In genomic region chr7:97117372-97118188, GRCh38 we compare ENCODE assay signal across 8 cellular contexts. TPM values are rescaled to one million over a fixed set of nuclear protein-coding genes. Genes with fewer than 3 reads are reported as not detected.
DNase-seq lines count a peak whose midpoint lies in the region; ATAC-seq and TF ChIP-seq lines count a peak whose summit lies in the region.

SDHAF3 (plus strand) TSS chr7:97117698; CDS start chr7:97117724, 26 bp downstream.

- H3K36me3 Mint-ChIP-seq in activated T-cell treated with anti-CD3 and anti-CD28 coated beads, Interleukin-2, amount 50 U/mL, for 24 hours (ENCODE audit: low read depth), result peaks cover 32% of the 10 kb centered on the region

- H3K9me3 ChIP-seq in esophagus (ENCODE audit: control insufficient read depth in 2 of 2, insufficient read depth in 1 of 2, low read depth in 1 of 2, low read length in 1 of 2), result no peaks in the 10 kb centered on the region
- H3K9me3 ChIP-seq in muscle layer of colon (ENCODE audit: low read length), result no peaks in the 10 kb centered on the region

- H3K27ac Mint-ChIP-seq in activated T-cell treated with anti-CD3 and anti-CD28 coated beads, Interleukin-2, amount 50 U/mL, for 24 hours, result peak within 1 kb of the TSS; percentile 97

- H3K4me3 Mint-ChIP-seq in activated T-cell treated with anti-CD3 and anti-CD28 coated beads, Interleukin-2, amount 50 U/mL, for 24 hours, result peak within 1 kb of the TSS; percentile 94

- H3K27me3 Mint-ChIP-seq in activated T-cell treated with anti-CD3 and anti-CD28 coated beads, Interleukin-2, amount 50 U/mL, for 24 hours, result no peaks in the 10 kb centered on the region

- peak within 1 kb of the TSS; percentile 67 for H3K9ac ChIP-seq in muscle layer of colon (ENCODE audit: low read length)

- H3K4me1 ChIP-seq in esophagus (ENCODE audit: control insufficient read depth in 2 of 2, insufficient read depth in 2 of 2, low read length in 1 of 2), result no peaks in the 10 kb centered on the region
- H3K4me1 ChIP-seq in muscle layer of colon (ENCODE audit: insufficient read depth, low read length), result peaks cover 19% of the 10 kb centered on the region

- H3K9me3 Mint-ChIP-seq in activated T-cell treated with anti-CD3 and anti-CD28 coated beads, Interleukin-2, amount 50 U/mL, for 24 hours, result peaks cover 6% of the 10 kb centered on the region

- H3K4me3 ChIP-seq in esophagus (ENCODE audit: low read depth in 1 of 2, low read length in 2 of 2), result peak within 1 kb of the TSS; percentile 62 to 78
- peak within 1 kb of the TSS; percentile 51 to 91 for H3K4me3 ChIP-seq in muscle layer of colon (ENCODE audit: low read depth in 1 of 2, low read length in 2 of 2)

- DNase-seq in DMS79 (lab: John Stamatoyannopoulos, UW) (peak; percentile 94), KBM-7 (peak; percentile 98)
- peak; percentile 99 for DNase-seq in activated T-cell treated with anti-CD3 and anti-CD28 coated beads, Interleukin-2, amount 50 U/mL, for 24 hours
- DNase-seq in stimulated activated CD8-positive, alpha-beta memory T cell treated with anti-CD3 and anti-CD28 coated beads, Interleukin-7, amount 100 ng/mL, for 24 hours (ENCODE audit: low read depth), result peak; percentile 97

- H3K27ac ChIP-seq in esophagus (ENCODE audit: low read depth in 2 of 2, low read length in 1 of 2), result peak within 1 kb of the TSS; percentile 77 to 84
- H3K27ac ChIP-seq in muscle layer of colon (ENCODE audit: low read depth, low read length), result peak within 1 kb of the TSS; percentile 62

- 0 to 1% methylated on average over 56 to 59 of the region's 59 CpGs for WGBS in esophagus, 2 donors

- in situ Hi-C loops in KBM-7 (cut with MboI; ENCODE audit: low pct_unique_long_range_greater_than_20kb, low sequenced_read_pairs), result no loop called here

- ATAC-seq in GM21717 (IDR thresholded peaks at IDR 0.05; ENCODE audit: unreplicated experiment), result peak; percentile 92

- H3K36me3 ChIP-seq in esophagus (ENCODE audit: control insufficient read depth in 2 of 2, insufficient read depth in 2 of 2, low read length in 1 of 2) (no peaks in the 10 kb centered on the region), muscle layer of colon (ENCODE audit: insufficient read depth, low read length) (no peaks in the 10 kb centered on the region)

- H3K4me1 Mint-ChIP-seq in activated T-cell treated with anti-CD3 and anti-CD28 coated beads, Interleukin-2, amount 50 U/mL, for 24 hours (ENCODE audit: low read depth), result peaks cover 39% of the 10 kb centered on the region

- no peaks in the 10 kb centered on the region for H3K27me3 ChIP-seq in esophagus (ENCODE audit: control insufficient read depth in 1 of 2, insufficient read depth in 2 of 2, low read length in 2 of 2)
- no peaks in the 10 kb centered on the region for H3K27me3 ChIP-seq in muscle layer of colon (ENCODE audit: control insufficient read depth in 1 of 2, insufficient read depth in 2 of 2, low read length in 2 of 2)

TF ChIP-seq in PFSK-1, 5 proteins besides CTCF, POLR2A, EP300 and RAD21:
- TF ChIP-seq FOXP2 (optimal IDR thresholded peaks at IDR 0.05; ENCODE audit: borderline replicate concordance, extremely low read depth, extremely low read length, insufficient read depth) (peak; percentile 90), TAF1 (IDR thresholded peaks at IDR 0.05; ENCODE audit: borderline replicate concordance, insufficient read depth, low read length) (peak; percentile 56; the same call in 1 of the 2 replicates), REST (IDR thresholded peaks at IDR 0.05; ENCODE audit: insufficient read depth in 1 of 2, low read depth in 2 of 2, low read length in 2 of 2) (0 out of 4 replicates have a peak, but pooled peaks of 1 of the 2 experiments have one; percentile 7), SIN3A (IDR thresholded peaks at IDR 0.05; ENCODE audit: borderline replicate concordance, insufficient read depth, low read length) (peak; percentile 30; the same call in 1 of the 2 replicates), POLR2AphosphoS5 (IDR thresholded peaks at IDR 0.05; ENCODE audit: low read depth, low read length) (peak; percentile 97)

RNA-seq across cellular contexts. Expression of gene SDHAF3, which starts in this region (rescaled TPM):
- 36.9 TPM for polyA plus RNA-seq in PFSK-1 (2012; ENCODE audit: insufficient read length, low read depth)
- polyA plus RNA-seq in esophagus, result 10 to 100 TPM in 1 of 2 donors, 1 to 10 TPM in 1; 5.5 to 10.1 TPM

Comparison
In these comparisons a context has a peak if more than half of its experiments do, and no peak if none do; other contexts are left out.
1. Peak in every context shown above with its lines: DNase-seq, ATAC-seq, H3K4me3 ChIP-seq and H3K27ac ChIP-seq.